31 cellular contexts compared by ENCODE assay signal in the genomic region with DNA sequence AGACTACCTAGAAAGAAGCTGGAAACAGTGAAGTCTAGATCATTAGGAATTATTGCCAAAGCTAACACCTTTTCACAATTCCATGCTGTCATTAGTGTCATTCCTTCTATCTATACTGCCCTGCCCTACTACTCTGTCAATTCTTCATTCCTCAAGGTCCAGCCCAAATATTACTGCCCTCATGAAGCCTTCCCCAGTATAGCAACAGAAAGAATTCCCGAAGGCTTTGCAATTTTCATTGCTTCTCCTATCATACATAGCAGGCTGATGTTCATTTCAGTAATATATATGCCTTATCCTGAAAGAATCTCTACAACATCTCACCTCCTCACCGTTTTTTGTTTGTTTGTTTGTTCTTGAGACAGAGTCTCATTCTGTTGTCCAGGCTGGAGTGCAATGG.
"Had no signal": no experiment of that assay in that cellular context is flagged by ENCODE, and none has a peak within 500 bp of the region (broad histone marks: within the 10 kb centered on the region; RNA-seq: fewer than 3 reads in every experiment).

No MANE protein-coding gene starts in this region.

- DNase-seq: activated B cell treated with CpG ODN at 0.5 μM for 24 hours; activated CD4-positive, alpha-beta memory T cell treated with anti-CD3 and anti-CD28 coated beads for 36 hours; activated CD4-positive, alpha-beta T cell treated with anti-CD3 and anti-CD28 coated beads for 4 hours; activated CD4-positive, alpha-beta T cell treated with anti-CD3 and anti-CD28 coated beads, Interleukin-2, amount 10 ng/mL, durations not matched to agents 24 days and 14 days; activated CD4-positive, alpha-beta T cell treated with anti-CD3 and anti-CD28 coated beads, Interleukin-2, amount 50 U/mL, for 1 hour; activated CD4-positive, alpha-beta T cell treated with anti-CD3 and anti-CD28 coated beads, Interleukin-2, amount 50 U/mL, for 4 hours; activated CD4-positive, CD25-positive, alpha-beta regulatory T cell treated with anti-CD3 and anti-CD28 coated beads, Interleukin-2, amount 50 U/mL, for 72 hours; activated CD8-positive, alpha-beta memory T cell treated with anti-CD3 and anti-CD28 coated beads, Interleukin-2, amount 50 U/mL, for 48 hours; activated CD8-positive, alpha-beta T cell treated with anti-CD3 and anti-CD28 coated beads for 36 hours; activated effector memory CD4-positive, alpha-beta T cell treated with Interleukin-2 at 50 U/mL for 16 hours; activated gamma-delta T cell; activated naive CD4-positive, alpha-beta T cell treated with anti-CD3 and anti-CD28 coated beads, Interleukin-2, amount 10 ng/mL, durations not matched to agents 7 days and 5 days; activated naive CD4-positive, alpha-beta T cell treated with Interleukin-2 at 50 U/mL for 16 hours; activated naive CD8-positive, alpha-beta T cell treated with anti-CD3 and anti-CD28 coated beads, Interleukin-2, amount 10 ng/mL, durations not matched to agents 7 days and 5 days; activated naive CD8-positive, alpha-beta T cell treated with anti-CD3 and anti-CD28 coated beads, Interleukin-2, amount 50 U/mL, for 24 hours; activated T-cell treated with anti-CD3 and anti-CD28 coated beads, Interleukin-2, amount 50 U/mL, for 24 hours; activated T-cell treated with anti-CD3 and anti-CD28 coated beads, Interleukin-2, amount 50 U/mL, for 48 hours; amygdala; anterior cingulate cortex; body of pancreas; brain microvascular endothelial cell; central memory CD4-positive, alpha-beta T cell; T-helper 2 cell; T-helper 9 cell had no signal

- H3K4me1 Mint-ChIP-seq: activated B cell treated with CpG ODN at 0.5 μM for 24 hours; activated CD4-positive, alpha-beta T cell treated with anti-CD3 and anti-CD28 coated beads, Interleukin-2, amount 10 ng/mL, durations not matched to agents 24 days and 14 days; activated naive CD4-positive, alpha-beta T cell treated with anti-CD3 and anti-CD28 coated beads, Interleukin-2, amount 10 ng/mL, durations not matched to agents 7 days and 5 days; activated naive CD4-positive, alpha-beta T cell treated with anti-CD3 and anti-CD28 coated beads, Interleukin-2, amount 50 U/mL, for 24 hours; activated naive CD8-positive, alpha-beta T cell treated with anti-CD3 and anti-CD28 coated beads, Interleukin-2, amount 10 ng/mL, durations not matched to agents 7 days and 5 days; activated naive CD8-positive, alpha-beta T cell treated with anti-CD3 and anti-CD28 coated beads, Interleukin-2, amount 50 U/mL, for 24 hours had no signal

- H3K27me3 Mint-ChIP-seq: activated B cell treated with CpG ODN at 0.5 μM for 24 hours; activated CD4-positive, alpha-beta memory T cell treated with anti-CD3 and anti-CD28 coated beads for 36 hours; activated CD8-positive, alpha-beta T cell treated with anti-CD3 and anti-CD28 coated beads for 36 hours; activated T-cell treated with anti-CD3 and anti-CD28 coated beads, Interleukin-2, amount 50 U/mL, for 24 hours had no signal

- H3K9me3 Mint-ChIP-seq: activated B cell treated with CpG ODN at 0.5 μM for 24 hours; activated CD4-positive, alpha-beta memory T cell treated with anti-CD3 and anti-CD28 coated beads for 36 hours; activated CD4-positive, alpha-beta T cell treated with anti-CD3 and anti-CD28 coated beads, Interleukin-2, amount 10 ng/mL, durations not matched to agents 24 days and 14 days; activated CD8-positive, alpha-beta T cell treated with anti-CD3 and anti-CD28 coated beads for 36 hours; activated naive CD4-positive, alpha-beta T cell treated with anti-CD3 and anti-CD28 coated beads, Interleukin-2, amount 10 ng/mL, durations not matched to agents 7 days and 5 days; activated naive CD4-positive, alpha-beta T cell treated with anti-CD3 and anti-CD28 coated beads, Interleukin-2, amount 50 U/mL, for 24 hours; activated T-cell treated with anti-CD3 and anti-CD28 coated beads, Interleukin-2, amount 50 U/mL, for 24 hours; activated T-helper 2 cell treated with anti-CD3 and anti-CD28 coated beads, Interferon-gamma antibody, Interleukin-2, Interleukin-4, amounts not matched to agents 10 μg/mL and 5 μg/mL and 100 μg/mL, durations not matched to agents 14 hours and 24 hours and 36 hours; T-helper 1 cell treated with Interleukin-12 subunit alpha and Interleukin-12 subunit beta and Interleukin-4 antibody, amounts not matched to agents 30 μg/mL and 1 μg/mL, for 36 hours; T-helper 2 cell treated with Interferon-gamma antibody and Interleukin-4, amounts not matched to agents 5 μg/mL and 100 μg/mL, for 36 hours had no signal

- H3K9me3 ChIP-seq: body of pancreas, breast epithelium had no signal

- H3K36me3 ChIP-seq: brain microvascular endothelial cell, breast epithelium had no signal

- H3K4me3 Mint-ChIP-seq: activated B cell treated with CpG ODN at 0.5 μM for 24 hours; activated CD4-positive, alpha-beta memory T cell treated with anti-CD3 and anti-CD28 coated beads for 36 hours; activated CD4-positive, alpha-beta T cell treated with anti-CD3 and anti-CD28 coated beads, Interleukin-2, amount 10 ng/mL, durations not matched to agents 24 days and 14 days; activated CD8-positive, alpha-beta T cell treated with anti-CD3 and anti-CD28 coated beads for 36 hours; activated naive CD4-positive, alpha-beta T cell treated with anti-CD3 and anti-CD28 coated beads, Interleukin-2, amount 10 ng/mL, durations not matched to agents 7 days and 5 days; activated naive CD4-positive, alpha-beta T cell treated with anti-CD3 and anti-CD28 coated beads, Interleukin-2, amount 50 U/mL, for 24 hours; activated naive CD8-positive, alpha-beta T cell; activated naive CD8-positive, alpha-beta T cell treated with anti-CD3 and anti-CD28 coated beads, Interleukin-2, amount 10 ng/mL, durations not matched to agents 7 days and 5 days; activated naive CD8-positive, alpha-beta T cell treated with anti-CD3 and anti-CD28 coated beads, Interleukin-2, amount 50 U/mL, for 24 hours; activated T-cell treated with anti-CD3 and anti-CD28 coated beads, Interleukin-2, amount 50 U/mL, for 24 hours; T-helper 1 cell treated with Interleukin-12 subunit alpha and Interleukin-12 subunit beta and Interleukin-4 antibody, amounts not matched to agents 30 μg/mL and 1 μg/mL, for 36 hours; T-helper 2 cell treated with Interferon-gamma antibody and Interleukin-4, amounts not matched to agents 5 μg/mL and 100 μg/mL, for 36 hours had no signal

- H3K27ac Mint-ChIP-seq: activated B cell treated with CpG ODN at 0.5 μM for 24 hours; activated CD4-positive, alpha-beta memory T cell treated with anti-CD3 and anti-CD28 coated beads for 36 hours; activated CD4-positive, alpha-beta T cell treated with anti-CD3 and anti-CD28 coated beads, Interleukin-2, amount 10 ng/mL, durations not matched to agents 24 days and 14 days; activated CD8-positive, alpha-beta T cell treated with anti-CD3 and anti-CD28 coated beads for 36 hours; activated naive CD4-positive, alpha-beta T cell treated with anti-CD3 and anti-CD28 coated beads, Interleukin-2, amount 10 ng/mL, durations not matched to agents 7 days and 5 days; activated naive CD4-positive, alpha-beta T cell treated with anti-CD3 and anti-CD28 coated beads, Interleukin-2, amount 50 U/mL, for 24 hours; activated naive CD8-positive, alpha-beta T cell; activated naive CD8-positive, alpha-beta T cell treated with anti-CD3 and anti-CD28 coated beads, Interleukin-2, amount 10 ng/mL, durations not matched to agents 7 days and 5 days; activated naive CD8-positive, alpha-beta T cell treated with anti-CD3 and anti-CD28 coated beads, Interleukin-2, amount 50 U/mL, for 24 hours; activated T-cell treated with anti-CD3 and anti-CD28 coated beads, Interleukin-2, amount 50 U/mL, for 24 hours; activated T-helper 2 cell treated with anti-CD3 and anti-CD28 coated beads, Interferon-gamma antibody, Interleukin-2, Interleukin-4, amounts not matched to agents 10 μg/mL and 5 μg/mL and 100 μg/mL, durations not matched to agents 14 hours and 24 hours and 36 hours; T-helper 1 cell treated with Interleukin-12 subunit alpha and Interleukin-12 subunit beta and Interleukin-4 antibody, amounts not matched to agents 30 μg/mL and 1 μg/mL, for 36 hours; T-helper 2 cell treated with Interferon-gamma antibody and Interleukin-4, amounts not matched to agents 5 μg/mL and 100 μg/mL, for 36 hours had no signal

- H3K36me3 Mint-ChIP-seq: activated CD4-positive, alpha-beta memory T cell treated with anti-CD3 and anti-CD28 coated beads for 36 hours; activated naive CD4-positive, alpha-beta T cell treated with anti-CD3 and anti-CD28 coated beads, Interleukin-2, amount 10 ng/mL, durations not matched to agents 7 days and 5 days; activated naive CD4-positive, alpha-beta T cell treated with anti-CD3 and anti-CD28 coated beads, Interleukin-2, amount 50 U/mL, for 24 hours; activated naive CD8-positive, alpha-beta T cell; activated naive CD8-positive, alpha-beta T cell treated with anti-CD3 and anti-CD28 coated beads, Interleukin-2, amount 10 ng/mL, durations not matched to agents 7 days and 5 days had no signal

- H3K4me3 ChIP-seq: body of pancreas, breast epithelium had no signal

- H3K27me3 ChIP-seq: body of pancreas, brain microvascular endothelial cell, breast epithelium had no signal

- H3K27ac ChIP-seq: body of pancreas, VCaP had no signal

- ATAC-seq: activated CD8-positive, alpha-beta T cell treated with anti-CD3 and anti-CD28 coated beads for 36 hours; activated naive CD8-positive, alpha-beta T cell treated with anti-CD3 and anti-CD28 coated beads, Interleukin-2, amount 50 U/mL, for 24 hours; body of pancreas had no signal
